ENCODE assay signal across 21 cellular contexts in the genomic region with DNA sequence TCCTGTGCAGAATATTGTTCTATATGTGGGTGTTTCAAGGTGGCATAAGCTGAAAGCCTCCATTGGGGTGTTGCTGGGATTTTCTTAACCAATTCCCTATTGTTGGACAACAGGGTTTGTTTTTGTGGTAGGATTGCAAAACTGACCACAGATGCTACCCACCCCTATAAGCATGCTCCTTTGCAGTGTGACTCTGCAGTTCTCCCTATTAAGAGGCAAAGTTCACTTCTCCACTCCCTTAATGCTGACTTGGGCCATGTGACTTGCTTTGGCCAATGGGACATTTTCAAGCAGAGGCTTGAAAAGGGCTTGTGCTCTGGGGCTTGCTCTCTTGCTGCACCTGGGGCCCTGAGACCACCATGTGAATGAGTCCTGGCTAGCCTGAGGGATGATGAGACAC. TPM values are rescaled to one million over a fixed set of nuclear protein-coding genes. Genes with fewer than 3 reads are reported as not detected.
"Had no signal": no experiment of that assay in that cellular context is flagged by ENCODE, and none has a peak within 500 bp of the region (broad histone marks: within the 10 kb centered on the region; RNA-seq: fewer than 3 reads in every experiment).

No MANE protein-coding gene starts in this region.

- H3K27me3 ChIP-seq: right atrium auricular region, upper lobe of left lung had no signal

- H3K4me3 Mint-ChIP-seq: activated CD4-positive, alpha-beta T cell treated with anti-CD3 and anti-CD28 coated beads, Interleukin-2, amount 10 ng/mL, durations not matched to agents 7 days and 5 days; activated naive CD4-positive, alpha-beta T cell treated with anti-CD3 and anti-CD28 coated beads for 36 hours; activated T-helper 17 cell treated with anti-CD3 and anti-CD28 coated beads, Interleukin-2, amount 50 U/mL, for 72 hours; T-helper 1 cell treated with Interleukin-12 subunit alpha and Interleukin-12 subunit beta and Interleukin-4 antibody, amounts not matched to agents 30 μg/mL and 1 μg/mL, for 36 hours had no signal

- H3K4me3 ChIP-seq: heart right ventricle, right atrium auricular region, spleen, upper lobe of left lung had no signal

- H3K4me1 Mint-ChIP-seq: activated CD4-positive, alpha-beta T cell treated with anti-CD3 and anti-CD28 coated beads, Interleukin-2, amount 10 ng/mL, durations not matched to agents 7 days and 5 days; activated T-helper 17 cell treated with anti-CD3 and anti-CD28 coated beads, Interleukin-2, amount 50 U/mL, for 72 hours had no signal

- H3K9me3 ChIP-seq: right atrium auricular region, spleen, upper lobe of left lung had no signal

- FAIRE-seq: colon, frontal cortex had no signal

- H3K9me3 Mint-ChIP-seq: activated CD4-positive, alpha-beta T cell treated with anti-CD3 and anti-CD28 coated beads, Interleukin-2, amount 10 ng/mL, durations not matched to agents 7 days and 5 days; activated naive CD4-positive, alpha-beta T cell treated with anti-CD3 and anti-CD28 coated beads for 36 hours; activated T-helper 17 cell treated with anti-CD3 and anti-CD28 coated beads, Interleukin-2, amount 50 U/mL, for 72 hours had no signal

- H3K4me1 ChIP-seq: right atrium auricular region, spleen, upper lobe of left lung had no signal

- H3K36me3 ChIP-seq: heart right ventricle, right atrium auricular region, spleen, upper lobe of left lung had no signal

- ATAC-seq: activated T-helper 17 cell treated with anti-CD3 and anti-CD28 coated beads, Interleukin-2, amount 50 U/mL, for 72 hours; heart right ventricle had no signal

- DNase-seq: activated CD4-positive, alpha-beta T cell treated with anti-CD3 and anti-CD28 coated beads, Interleukin-2, amount 10 ng/mL, durations not matched to agents 7 days and 5 days; activated CD4-positive, CD25-positive, alpha-beta regulatory T cell; activated CD8-positive, alpha-beta memory T cell treated with anti-CD3 and anti-CD28 coated beads for 24 hours; activated naive CD4-positive, alpha-beta T cell treated with anti-CD3 and anti-CD28 coated beads for 36 hours; activated T-cell treated with anti-CD3 and anti-CD28 coated beads for 4 hours; heart right ventricle; midbrain; posterior cingulate gyrus; spleen; stimulated activated CD4-positive, alpha-beta T cell treated with anti-CD3 and anti-CD28 coated beads, Interleukin-1b, Interleukin-23, amount 100 ng/mL, for 48 hours; stimulated activated naive CD4-positive, alpha-beta T cell treated with Interleukin-2 at 50 U/mL for 16 hours had no signal

- H3K27ac Mint-ChIP-seq: activated CD4-positive, alpha-beta T cell treated with anti-CD3 and anti-CD28 coated beads, Interleukin-2, amount 10 ng/mL, durations not matched to agents 7 days and 5 days; activated naive CD4-positive, alpha-beta T cell treated with anti-CD3 and anti-CD28 coated beads for 36 hours; activated T-helper 17 cell treated with anti-CD3 and anti-CD28 coated beads, Interleukin-2, amount 50 U/mL, for 72 hours; T-helper 1 cell treated with Interleukin-12 subunit alpha and Interleukin-12 subunit beta and Interleukin-4 antibody, amounts not matched to agents 30 μg/mL and 1 μg/mL, for 36 hours had no signal

- H3K27ac ChIP-seq: heart right ventricle, right atrium auricular region, spleen, upper lobe of left lung had no signal

RNA-seq across cellular contexts. Expression of a gene that starts 8.5 kb away (rescaled TPM):
- total RNA-seq: activated CD4-positive, alpha-beta T cell treated with anti-CD3 and anti-CD28 coated beads, Interleukin-2, amount 10 ng/mL, durations not matched to agents 7 days and 5 days; activated naive CD4-positive, alpha-beta T cell treated with anti-CD3 and anti-CD28 coated beads for 36 hours; cardiac septum; frontal cortex; kidney epithelial cell; spleen; temporal lobe had no signal
- polyA plus RNA-seq: fibroblast of lung had no signal
